Comparison of ENCODE assay signal across 8 cellular contexts in the genomic region with DNA sequence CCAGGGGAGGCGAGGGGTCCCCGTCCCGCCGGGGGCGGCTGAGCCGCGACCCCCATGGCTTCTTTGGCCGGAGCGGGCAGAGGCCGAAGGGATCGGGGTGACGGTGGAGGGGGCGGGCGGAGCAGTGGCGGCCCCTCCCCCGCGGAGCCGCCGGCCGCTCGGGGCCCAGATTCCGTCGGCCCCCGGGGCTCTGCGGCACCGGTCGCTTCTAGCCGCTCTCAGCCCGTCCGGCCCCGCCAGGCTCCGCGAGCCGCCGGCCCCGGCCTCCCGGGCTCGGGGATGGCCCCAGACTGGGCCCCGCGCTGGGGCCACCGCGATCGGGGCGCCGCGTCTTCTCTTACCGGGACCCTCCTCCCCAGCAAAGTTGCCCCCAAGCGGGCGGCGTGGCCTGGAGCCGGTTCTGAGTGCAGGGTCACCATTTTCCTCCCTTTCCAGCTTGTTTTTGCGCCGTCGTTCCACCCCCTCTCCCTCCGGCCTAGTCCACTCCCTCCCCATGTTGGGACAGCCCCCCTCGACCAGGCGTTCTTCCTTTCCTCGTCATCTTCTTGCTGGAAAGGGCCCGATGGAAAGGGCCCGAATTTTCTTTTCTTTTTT. TPM values are rescaled to one million over a fixed set of nuclear protein-coding genes. Genes with fewer than 3 reads are reported as not detected.
DNase-seq lines count a peak whose midpoint lies in the region; ATAC-seq and TF ChIP-seq lines count a peak whose summit lies in the region.

No MANE protein-coding gene starts in this region.

- TF ChIP-seq POLR2A in GM18505 (IDR thresholded peaks at IDR 0.05; ENCODE audit: borderline replicate concordance, extremely low read depth, insufficient read depth, insufficient read length), result peak; percentile 45

- intact Hi-C loops in colonic mucosa (cut with DNase I), result loop anchor here (10.0 kb wide), 1 partner anchor 172 kb away; no protein-coding TSS in a partner anchor
- intact Hi-C loops in left colon (cut with DNase I, micrococcal nuclease), result loop anchor here in 1 of 2 donors (10.0 kb wide), 1 partner anchor 172 kb away; no protein-coding TSS in a partner anchor

- peak overlapping the region; percentile 69 for H2AFZ ChIP-seq in ACC112 (ENCODE audit: low read length, unreplicated experiment)

- DNase-seq in T-helper 1 cell (peak in 3 of 5 donors; percentile 5 to 23 (median 13)), colonic mucosa (peak; percentile 73), left colon (peak; percentile 55 to 62)
- peak; percentile 25 for DNase-seq in stimulated activated CD4-positive, alpha-beta T cell treated with anti-CD3 and anti-CD28 coated beads, Interleukin-1b, Interleukin-23, amount 100 ng/mL, for 48 hours

- ATAC-seq in GM18505 (IDR thresholded peaks at IDR 0.05; ENCODE audit: unreplicated experiment), result peak; percentile 24
- peak; percentile 14 for ATAC-seq in HG03159 (IDR thresholded peaks at IDR 0.05; ENCODE audit: unreplicated experiment)
- peak; percentile 51 for ATAC-seq in left colon
- ATAC-seq in GM21528 (IDR thresholded peaks at IDR 0.05; ENCODE audit: low FRiP score, unreplicated experiment), result no peak

- H3K4me1 ChIP-seq in ACC112 (ENCODE audit: control insufficient read depth, insufficient read depth, low read length, unreplicated experiment), result peaks cover 33% of the 10 kb centered on the region
- H3K4me1 ChIP-seq in colonic mucosa, result peaks cover 9% of the 10 kb centered on the region

- H3K9ac ChIP-seq in colonic mucosa (ENCODE audit: low read depth in 2 of 2, low read length in 2 of 2), result peak overlapping the region; percentile 96

- H3K4me3 ChIP-seq in ACC112 (ENCODE audit: low read depth, low read length) (peak overlapping the region; percentile 100), colonic mucosa (peak overlapping the region; percentile 60)

- H3K36me3 ChIP-seq in ACC112 (ENCODE audit: insufficient read depth, low read length), result peaks cover 14% of the 10 kb centered on the region
- H3K36me3 ChIP-seq in colonic mucosa, result no peaks in the 10 kb centered on the region

- no peaks in the 10 kb centered on the region for H3K9me3 ChIP-seq in colonic mucosa

- TF ChIP-seq CTCF in colonic mucosa (IDR thresholded peaks at IDR 0.05), result no peak

- H3K79me2 ChIP-seq in ACC112 (ENCODE audit: control insufficient read depth, insufficient read depth, low read length, unreplicated experiment), result peaks cover 72% of the 10 kb centered on the region

- H3K27ac ChIP-seq in ACC112 (ENCODE audit: low read depth, low read length) (peak overlapping the region; percentile 91), colonic mucosa (peak overlapping the region; percentile 94)

- H3K27me3 ChIP-seq in ACC112 (ENCODE audit: insufficient read depth, low read length) (no peaks in the 10 kb centered on the region), colonic mucosa (no peaks in the 10 kb centered on the region)

RNA-seq across cellular contexts. Expression of a gene that starts 0.8 kb away (rescaled TPM):
- total RNA-seq in colonic mucosa, result 10 to 100 TPM; 18.4 to 30.2 TPM
- total RNA-seq in left colon, result 10 to 100 TPM; 30.2 to 34.9 TPM

Comparison
In these comparisons a context has a peak if more than half of its experiments do, and no peak if none do; other contexts are left out.
1. DNase-seq: peak in every context shown above with its lines; median percentile 73 in colonic mucosa; 58 in left colon; 25 in stimulated activated CD4-positive, alpha-beta T cell treated with anti-CD3 and anti-CD28 coated beads, Interleukin-1b, Interleukin-23, amount 100 ng/mL, for 48 hours; 13 in T-helper 1 cell.